Comparison of ENCODE assay signal across 8 cellular contexts in genomic region chr6:87322304-87323212, GRCh38. TPM values are rescaled to one million over a fixed set of nuclear protein-coding genes. Genes with fewer than 3 reads are reported as not detected.
DNase-seq lines count a peak whose midpoint lies in the region; ATAC-seq and TF ChIP-seq lines count a peak whose summit lies in the region.

Gene SMIM8, plus strand, starts transcription at chr6:87322588. Its CDS starts 14,444 bp downstream, at chr6:87337032.

- no peaks in the 10 kb centered on the region for H3K36me3 ChIP-seq in ascending aorta

- peak; percentile 39 to 89 (median 88) for DNase-seq in NCI-H1417 (lab: John Stamatoyannopoulos, UW)
- peak; percentile 71 to 88 (median 76) for DNase-seq in T-helper 2 cell
- DNase-seq in ascending aorta (ENCODE audit: low spot score in 2 of 2) = peak; percentile 29 to 88
- peak; percentile 44 to 62 for DNase-seq in hippocampal formation (lab: John Stamatoyannopoulos, UW)
- DNase-seq in retinal pigment epithelial cell (ENCODE audit: low read depth) = no peak
- no peak for DNase-seq in cortex of kidney (lab: John Stamatoyannopoulos, UW)

- no peaks in the 10 kb centered on the region for H3K27me3 ChIP-seq in ascending aorta

- H3K4me1 ChIP-seq in ascending aorta = no peaks in the 10 kb centered on the region

- peak within 1 kb of the TSS; percentile 49 to 57 for H3K27ac ChIP-seq in ascending aorta

- ATAC-seq in GM18498 (IDR thresholded peaks at IDR 0.05; ENCODE audit: unreplicated experiment) (peak; percentile 100), HG02798 (IDR thresholded peaks at IDR 0.05; ENCODE audit: poor library complexity, unreplicated experiment) (peak; percentile 100)

- intact Hi-C loops in ascending aorta (cut with DNase I) = loop anchor here (1.0 to 5.0 kb wide), 4 partner anchors 86 to 185 kb away; partner anchors contain the start of gene SLC35A1

- peak within 1 kb of the TSS; percentile 78 to 99 for H3K4me3 ChIP-seq in ascending aorta
- peak within 1 kb of the TSS; percentile 99 for H3K4me3 ChIP-seq in retinal pigment epithelial cell (ENCODE audit: low read length)

- TF ChIP-seq CTCF in ascending aorta (IDR thresholded peaks at IDR 0.05) = peak; percentile 92 to 99 (median 99)
- peak; percentile 90 for TF ChIP-seq CTCF in retinal pigment epithelial cell (conservative IDR thresholded peaks at IDR 0.05; ENCODE audit: low read depth, low read length)

- no peaks in the 10 kb centered on the region for H3K9me3 ChIP-seq in ascending aorta

RNA-seq across cellular contexts. Expression of gene SMIM8, which starts in this region (rescaled TPM):
- total RNA-seq in ascending aorta = 2.9 TPM

Comparison
In these comparisons a context has a peak if more than half of its experiments do, and no peak if none do; other contexts are left out.
1. DNase-seq: peak in NCI-H1417 (3 of 3), T-helper 2 cell (5 of 5), ascending aorta (2 of 2) and hippocampal formation (2 of 2); none in retinal pigment epithelial cell (single experiment) and cortex of kidney (single experiment).